Comparison of ENCODE assay signal across 25 cellular contexts in the genomic region with DNA sequence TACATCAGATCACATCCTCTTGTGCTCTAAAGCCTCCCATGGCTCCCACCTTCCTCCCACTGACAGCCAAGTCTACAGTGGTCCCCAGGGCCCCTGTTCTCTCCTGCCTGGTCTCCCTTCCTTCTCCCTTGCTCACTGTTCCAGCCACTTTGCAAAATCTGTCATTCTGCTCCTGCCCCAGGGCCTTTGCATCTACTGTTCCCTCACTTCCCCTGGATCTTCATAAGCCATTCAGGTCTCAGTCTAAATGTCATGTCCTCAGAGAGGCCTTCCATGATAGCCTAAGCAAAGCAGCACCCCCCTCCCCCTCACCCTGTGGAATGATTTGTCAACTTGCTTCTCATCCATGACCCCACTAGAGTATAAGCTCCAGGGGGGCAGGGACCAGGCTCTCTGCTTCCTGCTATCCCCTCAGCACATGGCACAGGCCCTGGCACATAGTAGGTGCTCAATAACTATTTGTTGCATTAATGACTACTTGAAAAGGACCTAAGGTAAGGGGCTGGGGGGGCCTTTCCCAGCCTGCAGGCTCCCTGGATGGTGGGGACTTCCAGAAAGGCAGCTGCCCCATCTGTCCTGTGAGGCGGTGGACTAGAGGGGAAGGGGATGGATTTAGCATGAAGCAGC. TPM values are rescaled to one million over a fixed set of nuclear protein-coding genes. Genes with fewer than 3 reads are reported as not detected.
DNase-seq lines count a peak whose midpoint lies in the region; ATAC-seq and TF ChIP-seq lines count a peak whose summit lies in the region.
"Had no signal": no experiment of that assay in that cellular context is flagged by ENCODE, and none has a peak within 500 bp of the region (broad histone marks: within the 10 kb centered on the region; RNA-seq: fewer than 3 reads in every experiment).

No MANE protein-coding gene starts in this region.

- H3K27me3 Mint-ChIP-seq in activated naive CD4-positive, alpha-beta T cell treated with anti-CD3 and anti-CD28 coated beads, Interleukin-2, amount 50 U/mL, for 24 hours: no peaks in the 10 kb centered on the region
- H3K27me3 Mint-ChIP-seq in activated CD8-positive, alpha-beta T cell treated with anti-CD3 and anti-CD28 coated beads, Interleukin-2, amount 10 ng/mL, durations not matched to agents 7 days and 5 days (ENCODE audit: low read depth): no peaks in the 10 kb centered on the region
- H3K27me3 Mint-ChIP-seq in endodermal cell (ENCODE audit: insufficient read depth): peaks cover 16% of the 10 kb centered on the region
- H3K27me3 Mint-ChIP-seq: B cell had no signal

- H3K36me3 ChIP-seq in endodermal cell (ENCODE audit: control insufficient read depth, insufficient read depth, low read length) (no peaks in the 10 kb centered on the region), vagina (peaks cover 0 to 17% of the 10 kb centered on the region in 2 donors)
- H3K36me3 ChIP-seq: MG63 had no signal

- H3K4me1 ChIP-seq in endodermal cell (ENCODE audit: control insufficient read depth, insufficient read depth, low read length): peaks cover 5% of the 10 kb centered on the region
- peaks cover 47% of the 10 kb centered on the region for H3K4me1 ChIP-seq in vagina

- H3K4me1 Mint-ChIP-seq in activated naive CD4-positive, alpha-beta T cell treated with anti-CD3 and anti-CD28 coated beads, Interleukin-2, amount 50 U/mL, for 24 hours: peaks cover 69% of the 10 kb centered on the region
- peaks cover 28% of the 10 kb centered on the region for H3K4me1 Mint-ChIP-seq in activated CD8-positive, alpha-beta T cell treated with anti-CD3 and anti-CD28 coated beads, Interleukin-2, amount 10 ng/mL, durations not matched to agents 7 days and 5 days (ENCODE audit: low read depth)
- peaks cover 4% of the 10 kb centered on the region for H3K4me1 Mint-ChIP-seq in endodermal cell

- peak overlapping the region; percentile 57 for H3K27ac Mint-ChIP-seq in activated naive CD4-positive, alpha-beta T cell treated with anti-CD3 and anti-CD28 coated beads, Interleukin-2, amount 50 U/mL, for 24 hours
- H3K27ac Mint-ChIP-seq in activated CD8-positive, alpha-beta T cell treated with anti-CD3 and anti-CD28 coated beads, Interleukin-2, amount 10 ng/mL, durations not matched to agents 7 days and 5 days: peak overlapping the region; percentile 44
- H3K27ac Mint-ChIP-seq in endodermal cell: peak overlapping the region; percentile 11
- H3K27ac Mint-ChIP-seq: B cell, WTC11 had no signal

- POLR2A ChIA-PET in activated CD8-positive, alpha-beta T cell treated with anti-CD3 and anti-CD28 coated beads, Interleukin-2, amount 10 ng/mL, durations not matched to agents 7 days and 5 days (lab: Charles Lee): no interaction called here

- TF ChIP-seq POLR2A in vagina (IDR thresholded peaks at IDR 0.05): no peak

- peaks cover 19% of the 10 kb centered on the region for H3K36me3 Mint-ChIP-seq in activated naive CD4-positive, alpha-beta T cell treated with anti-CD3 and anti-CD28 coated beads, Interleukin-2, amount 50 U/mL, for 24 hours
- H3K36me3 Mint-ChIP-seq in activated CD8-positive, alpha-beta T cell treated with anti-CD3 and anti-CD28 coated beads, Interleukin-2, amount 10 ng/mL, durations not matched to agents 7 days and 5 days (ENCODE audit: low read depth): peaks cover 34% of the 10 kb centered on the region
- peaks cover 3% of the 10 kb centered on the region for H3K36me3 Mint-ChIP-seq in endodermal cell (ENCODE audit: low read depth)

- CTCF ChIA-PET in activated CD8-positive, alpha-beta T cell treated with anti-CD3 and anti-CD28 coated beads, Interleukin-2, amount 10 ng/mL, durations not matched to agents 7 days and 5 days (lab: Charles Lee): interaction anchor here (1.3 kb wide), 1 partner anchor 28 kb away, joined by 3 read pairs; no protein-coding TSS in a partner anchor

- H3K4me3 ChIP-seq in endodermal cell (ENCODE audit: low read length) (no peak overlapping the region), vagina (no peak overlapping the region)
- H3K4me3 ChIP-seq: HAP-1, MG63, Peyer's patch, tibial artery had no signal

- H3K9me3 Mint-ChIP-seq in activated naive CD4-positive, alpha-beta T cell treated with anti-CD3 and anti-CD28 coated beads, Interleukin-2, amount 50 U/mL, for 24 hours: no peaks in the 10 kb centered on the region
- no peaks in the 10 kb centered on the region for H3K9me3 Mint-ChIP-seq in activated CD8-positive, alpha-beta T cell treated with anti-CD3 and anti-CD28 coated beads, Interleukin-2, amount 10 ng/mL, durations not matched to agents 7 days and 5 days (ENCODE audit: insufficient read depth)
- H3K9me3 Mint-ChIP-seq in endodermal cell: no peaks in the 10 kb centered on the region
- H3K9me3 Mint-ChIP-seq: WTC11 had no signal

- no peak overlapping the region for H3K4me3 Mint-ChIP-seq in activated naive CD4-positive, alpha-beta T cell treated with anti-CD3 and anti-CD28 coated beads, Interleukin-2, amount 50 U/mL, for 24 hours
- no peak overlapping the region for H3K4me3 Mint-ChIP-seq in activated CD8-positive, alpha-beta T cell treated with anti-CD3 and anti-CD28 coated beads, Interleukin-2, amount 10 ng/mL, durations not matched to agents 7 days and 5 days
- no peak overlapping the region for H3K4me3 Mint-ChIP-seq in endodermal cell
- H3K4me3 Mint-ChIP-seq: B cell, WTC11 had no signal

- no peak overlapping the region for H3K9ac ChIP-seq in endodermal cell (ENCODE audit: extremely low read depth, low read length, poor library complexity, severe bottlenecking)

- no peak for TF ChIP-seq CTCF in endodermal cell (conservative IDR thresholded peaks at IDR 0.05)
- no peak for TF ChIP-seq CTCF in vagina (IDR thresholded peaks at IDR 0.05)

- no peak for DNase-seq in activated naive CD4-positive, alpha-beta T cell treated with Interleukin-2 at 50 U/mL for 16 hours
- no peak for DNase-seq in activated CD8-positive, alpha-beta T cell treated with anti-CD3 and anti-CD28 coated beads, Interleukin-2, amount 10 ng/mL, durations not matched to agents 7 days and 5 days
- no peak for DNase-seq in endodermal cell
- no peak for DNase-seq in vagina (ENCODE audit: extremely low spot score in 2 of 2)
- DNase-seq in LoVo (ENCODE audit: low spot score): no peak
- DNase-seq: activated CD4-positive, alpha-beta T cell treated with anti-CD3 and anti-CD28 coated beads, Interleukin-2, amount 50 U/mL, for 1 hour; activated effector memory CD4-positive, alpha-beta T cell treated with anti-CD3 and anti-CD28 coated beads, Interleukin-2, amount 50 U/mL, for 16 hours; aorta; COR-L47; cortex of kidney; DND-41; mammary epithelial cell; MG63; NCI-H1105 treated with DMSO at 0.1 percent for 48 hours; NCI-H2029 treated with DMSO at 0.1 percent for 48 hours; Peyer's patch; SHP77 treated with DMSO at 0.1 percent for 48 hours; stimulated activated naive CD8-positive, alpha-beta T cell treated with anti-CD3 and anti-CD28 coated beads, Interleukin-15, Interleukin-2, amounts not matched to agents 100 U/mL and 50 U/mL, for 24 hours; tibial artery had no signal

- H3K9me3 ChIP-seq in endodermal cell (ENCODE audit: control insufficient read depth, low read length) (no peaks in the 10 kb centered on the region), vagina (no peaks in the 10 kb centered on the region)
- H3K9me3 ChIP-seq: Peyer's patch, tibial artery had no signal

- intact Hi-C loops in vagina (cut with DNase I): loop anchor here (10.0 kb wide), 1 partner anchor 135 kb away; no protein-coding TSS in a partner anchor

- H3K27ac ChIP-seq in endodermal cell (ENCODE audit: low read depth, low read length): no peak overlapping the region
- peak overlapping the region; percentile 19 for H3K27ac ChIP-seq in vagina
- H3K27ac ChIP-seq: Peyer's patch, tibial artery had no signal

- WGBS in endodermal cell (ENCODE audit: insufficient coverage in 1 of 2, insufficient read length in 1 of 2), 2 experiments: 100% methylated on average over 1 of the region's 1 CpG; no CpG with 5 or more reads in 1 of the 2 experiments

- ATAC-seq in activated CD8-positive, alpha-beta T cell treated with anti-CD3 and anti-CD28 coated beads, Interleukin-2, amount 10 ng/mL, durations not matched to agents 7 days and 5 days: no peak
- ATAC-seq in GM19328 (IDR thresholded peaks at IDR 0.05; ENCODE audit: unreplicated experiment): no peak
- no peak for ATAC-seq in GM21723 (IDR thresholded peaks at IDR 0.05; ENCODE audit: unreplicated experiment)
- ATAC-seq: stimulated activated naive CD8-positive, alpha-beta T cell treated with anti-CD3 and anti-CD28 coated beads, Interleukin-15, Interleukin-2, amounts not matched to agents 100 U/mL and 50 U/mL, for 24 hours; WTC11 had no signal

- H3K27me3 ChIP-seq in endodermal cell (ENCODE audit: control insufficient read depth, insufficient read depth, low read length, poor library complexity, severe bottlenecking) (peaks cover 12% of the 10 kb centered on the region), vagina (no peaks in the 10 kb centered on the region)
- H3K27me3 ChIP-seq: MG63, Peyer's patch, tibial artery had no signal

RNA-seq across cellular contexts. Expression of a gene that starts 5.0 kb away (rescaled TPM):
- total RNA-seq in activated CD8-positive, alpha-beta T cell treated with anti-CD3 and anti-CD28 coated beads, Interleukin-2, amount 10 ng/mL, durations not matched to agents 7 days and 5 days: 10 to 100 TPM; 23.8 to 24.7 TPM
- total RNA-seq in endodermal cell (1 to 10 TPM; 6.9 to 9.1 TPM), vagina (42.2 TPM)
- polyA plus RNA-seq in endodermal cell (2013, experiment 1 of 2): 8.2 TPM
- polyA plus RNA-seq in endodermal cell (2013, experiment 2 of 2): 8.4 TPM

RNA-seq across cellular contexts. Expression of a gene that starts 28.5 kb away (rescaled TPM):
- 10 to 100 TPM; 11.1 to 12.0 TPM for total RNA-seq in activated CD8-positive, alpha-beta T cell treated with anti-CD3 and anti-CD28 coated beads, Interleukin-2, amount 10 ng/mL, durations not matched to agents 7 days and 5 days
- 10 to 100 TPM; 19.6 to 27.6 TPM for total RNA-seq in endodermal cell
- 25.2 TPM for polyA plus RNA-seq in endodermal cell (2013, experiment 1 of 2)
- 24.0 TPM for polyA plus RNA-seq in endodermal cell (2013, experiment 2 of 2)
- total RNA-seq in vagina: 38.1 TPM
